Comparison of ENCODE assay signal across 25 cellular contexts in the genomic region with DNA sequence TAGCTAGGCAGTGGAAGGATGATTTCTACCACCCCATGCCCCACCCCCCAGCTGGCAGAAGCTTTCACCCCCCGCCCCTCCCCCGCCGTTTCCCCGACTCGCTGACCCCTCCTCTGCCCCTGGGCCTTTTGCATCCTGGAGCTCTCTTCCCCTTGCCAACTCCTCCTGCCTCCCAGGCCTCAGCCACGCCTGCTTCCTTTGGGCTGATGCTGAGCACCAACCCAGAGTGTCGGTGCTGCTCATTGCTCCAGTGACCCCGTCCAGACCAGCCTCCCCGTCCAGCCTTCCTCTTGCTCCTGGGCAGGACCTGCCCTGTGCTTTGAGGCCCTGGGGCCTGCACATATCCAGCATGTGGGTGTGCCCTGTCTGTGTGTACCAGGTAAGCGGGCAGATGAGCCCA.
A peak's percentile ranks its signal among the peaks of the same experiment; 100 is the strongest.
DNase-seq lines count a peak whose midpoint lies in the region; ATAC-seq, FAIRE-seq and TF ChIP-seq lines count a peak whose summit lies in the region.
"Had no signal": no experiment of that assay in that cellular context is flagged by ENCODE, and none has a peak within 500 bp of the region (broad histone marks: within the 10 kb centered on the region; RNA-seq: fewer than 3 reads in every experiment).

No MANE protein-coding gene starts in this region.

- H3K4me3 ChIP-seq in A549 = no peak overlapping the region
- H3K4me3 ChIP-seq in Panc1 (ENCODE audit: low read depth in 2 of 2, low read length in 2 of 2) = no peak overlapping the region
- H3K4me3 ChIP-seq in WERI-Rb-1 (ENCODE audit: low read depth, low read length) = no peak overlapping the region
- no peak overlapping the region for H3K4me3 ChIP-seq in Peyer's patch
- H3K4me3 ChIP-seq: ascending aorta, cardiac muscle cell, colonic mucosa, heart left ventricle, prostate gland, tibial artery had no signal

- in situ Hi-C loops in Panc1 (cut with HindIII; ENCODE audit: low pct_unique_long_range_greater_than_20kb, low sequenced_read_pairs) = no loop called here

- CTCF ChIA-PET in A549 (lab: Yijun Ruan, JAX) = interaction anchor here (0.7 to 1.6 kb wide), 2 partner anchors 20 to 258 kb away, joined by 3 to 5 read pairs; no protein-coding TSS in a partner anchor
- CTCF ChIA-PET in Panc1 (lab: Charles Lee) = no interaction called here

- POLR2A ChIA-PET in A549 (lab: Yijun Ruan, JAX) = no interaction called here
- POLR2A ChIA-PET in Panc1 (lab: Charles Lee) = no interaction called here

- no peak for TF ChIP-seq EP300 in A549 (IDR thresholded peaks at IDR 0.05)

- no TSS peak for BruUV-seq in Panc1 (replicated peaks; lab: Mats Ljungman, UMichigan)

- H3K36me3 ChIP-seq in Panc1 (ENCODE audit: control insufficient read depth, insufficient read depth, low read length) (no peaks in the 10 kb centered on the region), WERI-Rb-1 (no peaks in the 10 kb centered on the region), Peyer's patch (no peaks in the 10 kb centered on the region)
- H3K36me3 ChIP-seq: ascending aorta, cardiac muscle cell, colonic mucosa, heart left ventricle, prostate gland, tibial artery had no signal

- no peak for DNase-seq in A549 (ENCODE audit: low read depth in 1 of 2, low spot score in 1 of 2)
- DNase-seq in ELF-1 (ENCODE audit: low read depth, low spot score) = peak; percentile 43
- no peak for DNase-seq in Panc1 (ENCODE audit: low read depth, low spot score)
- DNase-seq in left lobe of liver (ENCODE audit: low spot score) = no peak
- DNase-seq in WERI-Rb-1 = no peak
- DNase-seq in Peyer's patch = no peak
- DNase-seq in occipital lobe (lab: John Stamatoyannopoulos, UW) = no peak
- DNase-seq: activated CD4-positive, alpha-beta T cell treated with anti-CD3 and anti-CD28 coated beads for 4 hours; activated CD8-positive, alpha-beta memory T cell treated with anti-CD3 and anti-CD28 coated beads for 24 hours; activated effector memory CD4-positive, alpha-beta T cell treated with anti-CD3 and anti-CD28 coated beads, Interleukin-2, amount 50 U/mL, for 16 hours; activated naive CD8-positive, alpha-beta T cell treated with anti-CD3 and anti-CD28 coated beads, Interleukin-2, amount 10 ng/mL, durations not matched to agents 7 days and 5 days; colonic mucosa; DMS79; effector memory CD8-positive, alpha-beta T cell; heart left ventricle; KBM-7; NCI-H1436; NCI-H526 treated with DMSO at 0.1 percent for 48 hours; RPMI8226; tibial artery had no signal

- WGBS in A549 (ENCODE audit: missing lambda C conversion rate) = 46% methylated on average over 5 of the region's 10 CpGs

- no peak for FAIRE-seq in A549 (lab: Jason Lieb, UNC)

- intact Hi-C loops in Panc1 (cut with micrococcal nuclease; ENCODE audit: unreplicated experiment) = no loop called here

- no peaks in the 10 kb centered on the region for H3K9me3 ChIP-seq in A549
- H3K9me3 ChIP-seq in Panc1 (ENCODE audit: control insufficient read depth, insufficient read depth, low read depth, low read length) = no peaks in the 10 kb centered on the region
- H3K9me3 ChIP-seq in WERI-Rb-1 (ENCODE audit: severe bottlenecking) = no peaks in the 10 kb centered on the region
- no peaks in the 10 kb centered on the region for H3K9me3 ChIP-seq in Peyer's patch
- H3K9me3 ChIP-seq: ascending aorta, colonic mucosa, heart left ventricle, prostate gland, tibial artery had no signal

- ATAC-seq in A549 (peak; percentile 16 to 31; a peak in 2 of 6 replicates), Panc1 (peak; percentile 64), left lobe of liver (peak; percentile 21)
- ATAC-seq: effector memory CD8-positive, alpha-beta T cell; esophagus mucosa; heart left ventricle had no signal

- TF ChIP-seq POLR2A in A549 (IDR thresholded peaks at IDR 0.05; ENCODE audit: low read length) (no peak), Peyer's patch (IDR thresholded peaks at IDR 0.05) (no peak)

- no peaks in the 10 kb centered on the region; the same call in 2 of the 3 replicates for H3K4me1 ChIP-seq in A549
- no peaks in the 10 kb centered on the region for H3K4me1 ChIP-seq in Panc1 (ENCODE audit: control insufficient read depth, insufficient read depth, low read length)
- peaks cover 0 to 4% (median 0%) of the 10 kb centered on the region in 4 donors for H3K4me1 ChIP-seq in Peyer's patch
- H3K4me1 ChIP-seq: ascending aorta, colonic mucosa, heart left ventricle, prostate gland, tibial artery had no signal

- TF ChIP-seq RAD21 in A549 (conservative IDR thresholded peaks at IDR 0.05 in 1 of 2, IDR thresholded peaks at IDR 0.05 in 1 of 2) = no peak

- H3K27me3 ChIP-seq in Panc1 (ENCODE audit: control insufficient read depth, insufficient read depth, low read length) = no peaks in the 10 kb centered on the region
- no peaks in the 10 kb centered on the region for H3K27me3 ChIP-seq in WERI-Rb-1 (ENCODE audit: insufficient read depth, low read depth, severe bottlenecking)
- H3K27me3 ChIP-seq in Peyer's patch = no peaks in the 10 kb centered on the region
- H3K27me3 ChIP-seq: ascending aorta, cardiac muscle cell, colonic mucosa had no signal

- no peak overlapping the region for H3K27ac ChIP-seq in A549
- no peak overlapping the region for H3K27ac ChIP-seq in Panc1 (ENCODE audit: low read length)
- no peak overlapping the region for H3K27ac ChIP-seq in WERI-Rb-1
- H3K27ac ChIP-seq in Peyer's patch = no peak overlapping the region
- H3K27ac ChIP-seq: ascending aorta, C4-2B, cardiac muscle cell, colonic mucosa, heart left ventricle, prostate gland, tibial artery had no signal

- TF ChIP-seq CTCF in A549 (IDR thresholded peaks at IDR 0.05) (no peak), Panc1 (IDR thresholded peaks at IDR 0.05) (no peak), WERI-Rb-1 (IDR thresholded peaks at IDR 0.05; ENCODE audit: low read depth, low read length) (no peak), Peyer's patch (IDR thresholded peaks at IDR 0.05) (no peak)

- no peak overlapping the region for H3K4me2 ChIP-seq in A549

TF ChIP-seq in A549, 52 proteins besides CTCF, POLR2A, EP300 and RAD21:
- no peak for TF ChIP-seq FOXS1 (CRISPR knock-in tag; IDR thresholded peaks at IDR 0.05)
- TF ChIP-seq HEYL (CRISPR knock-in tag; IDR thresholded peaks at IDR 0.05) = no peak
- no peak for TF ChIP-seq JUNB (IDR thresholded peaks at IDR 0.05)
- no peak for TF ChIP-seq HDAC2 (IDR thresholded peaks at IDR 0.05)
- TF ChIP-seq JUN (IDR thresholded peaks at IDR 0.05) = no peak
